38 cellular contexts compared by ENCODE assay signal in genomic region chr10:120746016-120746755, GRCh38.
DNase-seq lines count a peak whose midpoint lies in the region; FAIRE-seq and TF ChIP-seq lines count a peak whose summit lies in the region.
"Had no signal": no experiment of that assay in that cellular context is flagged by ENCODE, and none has a peak within 500 bp of the region (broad histone marks: within the 10 kb centered on the region; RNA-seq: fewer than 3 reads in every experiment).

No MANE protein-coding gene starts in this region.

- no peaks in the 10 kb centered on the region for H3K9me3 ChIP-seq in vagina
- H3K9me3 ChIP-seq: colonic mucosa, left ventricle myocardium inferior, MG63, neutrophil, testis, uterus had no signal

- H3K9me3 Mint-ChIP-seq in nephron progenitor cell, result no peaks in the 10 kb centered on the region
- H3K9me3 Mint-ChIP-seq: activated B cell treated with CpG ODN at 0.5 μM for 24 hours; activated naive CD8-positive, alpha-beta T cell treated with anti-CD3 and anti-CD28 coated beads, Interleukin-2, amount 50 U/mL, for 24 hours; CD4-positive, alpha-beta T cell; HFFc6; stimulated activated naive CD8-positive, alpha-beta T cell treated with anti-CD3 and anti-CD28 coated beads, Interleukin-15, Interleukin-2, amounts not matched to agents 100 ng/mL and 50 ng/mL, for 24 hours; T-cell had no signal

- TF ChIP-seq CTCF in HL-60 (IDR thresholded peaks at IDR 0.05; ENCODE audit: insufficient read depth, low read length) (no peak), nephron progenitor cell (IDR thresholded peaks at IDR 0.05) (no peak), vagina (IDR thresholded peaks at IDR 0.05) (no peak)

- no peaks in the 10 kb centered on the region for H3K36me3 ChIP-seq in vagina
- H3K36me3 ChIP-seq: colonic mucosa, left ventricle myocardium inferior, MG63, neutrophil, uterus had no signal

- intact Hi-C loops in vagina (cut with DNase I), result no loop called here

- no peak for TF ChIP-seq POLR2A in vagina (IDR thresholded peaks at IDR 0.05)

- peaks cover 19% of the 10 kb centered on the region for H3K4me1 Mint-ChIP-seq in nephron progenitor cell

- H3K27me3 ChIP-seq in HL-60 (ENCODE audit: insufficient read depth, poor library complexity, severe bottlenecking) (no peaks in the 10 kb centered on the region), vagina (no peaks in the 10 kb centered on the region)
- H3K27me3 ChIP-seq: colonic mucosa, MG63, neutrophil, testis, uterus had no signal

- no peaks in the 10 kb centered on the region for H3K4me1 ChIP-seq in vagina
- H3K4me1 ChIP-seq: colonic mucosa, left ventricle myocardium inferior, testis, uterus had no signal

- H3K27me3 Mint-ChIP-seq in nephron progenitor cell (ENCODE audit: low read depth, poor library complexity), result peaks cover 23% of the 10 kb centered on the region
- H3K27me3 Mint-ChIP-seq: progenitor cell of endocrine pancreas had no signal

- no peak for FAIRE-seq in GM19239 (lab: Jason Lieb, UNC)
- FAIRE-seq: astrocyte, D721Med, HTR-8/SVneo, K562, RCC 7860 had no signal

- H3K27ac Mint-ChIP-seq in nephron progenitor cell, result peak overlapping the region; percentile 7
- H3K27ac Mint-ChIP-seq: activated B cell treated with CpG ODN at 0.5 μM for 24 hours; activated naive CD8-positive, alpha-beta T cell treated with anti-CD3 and anti-CD28 coated beads, Interleukin-2, amount 50 U/mL, for 24 hours; activated T-cell treated with anti-CD3 and anti-CD28 coated beads, Interleukin-2, amount 50 U/mL, for 72 hours; CD4-positive, alpha-beta T cell; HFFc6; progenitor cell of endocrine pancreas; stimulated activated naive CD8-positive, alpha-beta T cell treated with anti-CD3 and anti-CD28 coated beads, Interleukin-15, Interleukin-2, amounts not matched to agents 100 ng/mL and 50 ng/mL, for 24 hours; T-cell had no signal

- H3K4me3 Mint-ChIP-seq in nephron progenitor cell, result no peak overlapping the region
- H3K4me3 Mint-ChIP-seq: activated B cell treated with CpG ODN at 0.5 μM for 24 hours; activated naive CD8-positive, alpha-beta T cell treated with anti-CD3 and anti-CD28 coated beads, Interleukin-2, amount 50 U/mL, for 24 hours; activated T-cell treated with anti-CD3 and anti-CD28 coated beads, Interleukin-2, amount 50 U/mL, for 72 hours; CD4-positive, alpha-beta T cell; HFFc6; stimulated activated naive CD8-positive, alpha-beta T cell treated with anti-CD3 and anti-CD28 coated beads, Interleukin-15, Interleukin-2, amounts not matched to agents 100 ng/mL and 50 ng/mL, for 24 hours; T-cell had no signal

- H3K4me3 ChIP-seq in HL-60 (replicated peaks; ENCODE audit: insufficient read depth, low read length) (no peak overlapping the region), vagina (no peak overlapping the region)
- H3K4me3 ChIP-seq: colonic mucosa, GM23248, K562, left ventricle myocardium inferior, MG63, testis, uterus had no signal

- no peaks in the 10 kb centered on the region for H3K36me3 Mint-ChIP-seq in nephron progenitor cell (ENCODE audit: low read depth)
- H3K36me3 Mint-ChIP-seq: T-cell had no signal

- DNase-seq in NCI-H2171 treated with DMSO at 0.1 percent for 48 hours (lab: John Stamatoyannopoulos, UW), result peak; percentile 37
- no peak for DNase-seq in NCI-H2171 (lab: John Stamatoyannopoulos, UW)
- DNase-seq in HL-60 (ENCODE audit: low read depth in 1 of 2, low spot score in 1 of 2), result peak; percentile 38 to 47
- DNase-seq in SKM-1 treated with dmso at 0.1 percent for 144 hours (lab: John Stamatoyannopoulos, UW; ENCODE audit: unreplicated experiment), result peak; percentile 63
- DNase-seq in nephron progenitor cell, result no peak
- no peak for DNase-seq in vagina (ENCODE audit: extremely low spot score in 2 of 2)
- DNase-seq in GM19239 (ENCODE audit: insufficient read length, low spot score), result no peak
- no peak for DNase-seq in middle frontal gyrus (ENCODE audit: extremely low spot score, low spot score)
- DNase-seq: activated B cell treated with CpG ODN at 0.5 μM for 24 hours; activated CD4-positive, alpha-beta T cell treated with anti-CD3 and anti-CD28 coated beads, Interleukin-2, amount 50 U/mL, for 4 hours; activated naive CD4-positive, alpha-beta T cell; activated naive CD8-positive, alpha-beta T cell treated with anti-CD3 and anti-CD28 coated beads, Interleukin-2, amount 50 U/mL, for 24 hours; activated T-cell treated with anti-CD3 and anti-CD28 coated beads, Interleukin-2, amount 50 U/mL, for 72 hours; CD4-positive, alpha-beta T cell; colonic mucosa; DND-41; effector memory CD4-positive, alpha-beta T cell; GM23248; HFFc6; left ventricle myocardium inferior; mesendoderm; MG63; NCI-H1436; NK-92 treated with Interleukin-12 subunit alpha and Interleukin-12 subunit beta, amount 100 ng/mL, for 24 hours; SHP77 treated with DMSO at 0.1 percent for 48 hours; stimulated activated CD8-positive, alpha-beta memory T cell treated with anti-CD3 and anti-CD28 coated beads, Interleukin-4, amount 100 ng/mL, for 48 hours; T-cell; testis; uterus had no signal

- H3K27ac ChIP-seq in HL-60 (replicated peaks) (no peak overlapping the region), vagina (no peak overlapping the region)
- H3K27ac ChIP-seq: colonic mucosa, epithelial cell of prostate, GM23248, left ventricle myocardium inferior, neutrophil, testis, uterus had no signal

Comparison
In these comparisons a context has a peak if more than half of its experiments do, and no peak if none do; other contexts are left out.
1. DNase-seq: peak in NCI-H2171 treated with DMSO at 0.1 percent for 48 hours (single experiment), HL-60 (2 of 2) and SKM-1 treated with dmso at 0.1 percent for 144 hours (single experiment); none in NCI-H2171 (single experiment), nephron progenitor cell (single experiment), vagina (0 of 2), GM19239 (single experiment) and middle frontal gyrus (single experiment).